ENCODE assay signal across 21 cellular contexts in the genomic region with DNA sequence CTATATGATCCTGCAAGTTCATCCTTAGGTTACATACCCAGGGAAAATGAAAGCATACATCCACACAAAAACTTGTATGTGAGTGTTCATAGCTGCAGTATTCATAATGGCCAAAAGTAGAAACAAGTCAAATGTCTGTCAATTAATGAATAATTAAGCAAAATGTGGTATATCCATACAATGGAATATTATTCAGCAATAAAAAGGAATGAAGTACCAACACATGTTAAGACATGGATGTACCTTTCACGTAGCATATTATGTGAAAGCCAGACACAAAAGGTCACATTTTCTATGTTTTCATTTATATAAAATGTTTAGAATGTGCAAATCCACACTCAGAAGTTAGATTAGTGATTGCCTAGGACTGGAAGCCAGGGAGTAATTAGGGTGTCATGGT.
A peak's percentile ranks its signal among the peaks of the same experiment; 100 is the strongest.
DNase-seq lines count a peak whose midpoint lies in the region; ATAC-seq and TF ChIP-seq lines count a peak whose summit lies in the region.
"Had no signal": no experiment of that assay in that cellular context is flagged by ENCODE, and none has a peak within 500 bp of the region (broad histone marks: within the 10 kb centered on the region; RNA-seq: fewer than 3 reads in every experiment).

No MANE protein-coding gene starts in this region.

- peaks cover 20% of the 10 kb centered on the region for H3K4me1 ChIP-seq in CD4-positive, alpha-beta memory T cell (ENCODE audit: insufficient read depth, low read length)

- H3K4me1 Mint-ChIP-seq in activated naive CD4-positive, alpha-beta T cell treated with anti-CD3 and anti-CD28 coated beads, Interleukin-2, amount 50 U/mL, for 24 hours = peaks cover 17% of the 10 kb centered on the region
- no peaks in the 10 kb centered on the region for H3K4me1 Mint-ChIP-seq in activated T-helper 17 cell treated with anti-CD3 and anti-CD28 coated beads, Interleukin-2, amount 50 U/mL, for 72 hours
- H3K4me1 Mint-ChIP-seq in naive thymus-derived CD8-positive, alpha-beta T cell = peaks cover 33 to 69% (median 46%) of the 10 kb centered on the region in 4 donors
- H3K4me1 Mint-ChIP-seq in CD4-positive, alpha-beta memory T cell = peaks cover 8 to 48% (median 12%) of the 10 kb centered on the region in 4 donors
- H3K4me1 Mint-ChIP-seq: IgD-negative memory B cell had no signal

- DNase-seq in activated naive CD4-positive, alpha-beta T cell (lab: John Stamatoyannopoulos, UW) = no peak
- DNase-seq in naive thymus-derived CD8-positive, alpha-beta T cell = no peak
- no peak for DNase-seq in CD4-positive, alpha-beta memory T cell
- DNase-seq in lower leg skin (ENCODE audit: low spot score in 2 of 2) = no peak
- DNase-seq: DMS153, Karpas-422, NCI-H1092, NCI-H1417 treated with DMSO at 0.1 percent for 48 hours, NCI-H1694 treated with DMSO at 0.1 percent for 48 hours, NCI-H2081, NCI-H226, NCI-H510A, SHP77 had no signal

- no peak for ATAC-seq in activated T-helper 17 cell treated with anti-CD3 and anti-CD28 coated beads, Interleukin-2, amount 50 U/mL, for 72 hours (replicated peaks)
- no peak for ATAC-seq in naive thymus-derived CD8-positive, alpha-beta T cell
- ATAC-seq: HCT116, Panc1 had no signal

- H3K9me3 Mint-ChIP-seq in activated naive CD4-positive, alpha-beta T cell treated with anti-CD3 and anti-CD28 coated beads, Interleukin-2, amount 50 U/mL, for 24 hours = peaks cover 13% of the 10 kb centered on the region
- no peaks in the 10 kb centered on the region for H3K9me3 Mint-ChIP-seq in activated T-helper 17 cell treated with anti-CD3 and anti-CD28 coated beads, Interleukin-2, amount 50 U/mL, for 72 hours
- peaks cover 0 to 79% (median 0%) of the 10 kb centered on the region in 9 donors for H3K9me3 Mint-ChIP-seq in naive thymus-derived CD8-positive, alpha-beta T cell
- peaks cover 0 to 62% (median 25%) of the 10 kb centered on the region in 8 donors for H3K9me3 Mint-ChIP-seq in CD4-positive, alpha-beta memory T cell

- H3K27me3 Mint-ChIP-seq in activated naive CD4-positive, alpha-beta T cell treated with anti-CD3 and anti-CD28 coated beads, Interleukin-2, amount 50 U/mL, for 24 hours = peaks cover 5% of the 10 kb centered on the region
- no peaks in the 10 kb centered on the region for H3K27me3 Mint-ChIP-seq in activated T-helper 17 cell treated with anti-CD3 and anti-CD28 coated beads, Interleukin-2, amount 50 U/mL, for 72 hours
- peaks cover 0 to 2% (median 0%) of the 10 kb centered on the region in 5 donors for H3K27me3 Mint-ChIP-seq in naive thymus-derived CD8-positive, alpha-beta T cell
- peaks cover 2 to 5% of the 10 kb centered on the region in 2 donors for H3K27me3 Mint-ChIP-seq in CD4-positive, alpha-beta memory T cell

- 88 to 92% methylated on average over 1 of the region's 1 CpG for WGBS in lower leg skin, 2 donors

- peaks cover 10% of the 10 kb centered on the region for H3K36me3 Mint-ChIP-seq in activated naive CD4-positive, alpha-beta T cell treated with anti-CD3 and anti-CD28 coated beads, Interleukin-2, amount 50 U/mL, for 24 hours
- no peaks in the 10 kb centered on the region for H3K36me3 Mint-ChIP-seq in activated T-helper 17 cell treated with anti-CD3 and anti-CD28 coated beads, Interleukin-2, amount 50 U/mL, for 72 hours (ENCODE audit: low read depth)
- H3K36me3 Mint-ChIP-seq in naive thymus-derived CD8-positive, alpha-beta T cell = peaks cover 0 to 20% (median 0%) of the 10 kb centered on the region in 3 donors
- peaks cover 1 to 3% of the 10 kb centered on the region in 2 donors for H3K36me3 Mint-ChIP-seq in CD4-positive, alpha-beta memory T cell
- H3K36me3 Mint-ChIP-seq: IgD-negative memory B cell had no signal

- peak overlapping the region; percentile 3 for H3K4me3 Mint-ChIP-seq in activated naive CD4-positive, alpha-beta T cell treated with anti-CD3 and anti-CD28 coated beads, Interleukin-2, amount 50 U/mL, for 24 hours
- H3K4me3 Mint-ChIP-seq in activated T-helper 17 cell treated with anti-CD3 and anti-CD28 coated beads, Interleukin-2, amount 50 U/mL, for 72 hours = peak overlapping the region; percentile 48
- H3K4me3 Mint-ChIP-seq in naive thymus-derived CD8-positive, alpha-beta T cell = peak overlapping the region in 7 of 10 donors; percentile 56 to 72 (median 59)
- peak overlapping the region in 2 of 8 donors; percentile 5 to 14 for H3K4me3 Mint-ChIP-seq in CD4-positive, alpha-beta memory T cell
- H3K4me3 Mint-ChIP-seq: IgD-negative memory B cell had no signal

- H3K27ac Mint-ChIP-seq in activated naive CD4-positive, alpha-beta T cell treated with anti-CD3 and anti-CD28 coated beads, Interleukin-2, amount 50 U/mL, for 24 hours = peak overlapping the region; percentile 14
- H3K27ac Mint-ChIP-seq in activated T-helper 17 cell treated with anti-CD3 and anti-CD28 coated beads, Interleukin-2, amount 50 U/mL, for 72 hours = peak overlapping the region; percentile 55
- peak overlapping the region in 9 of 10 donors; percentile 63 to 96 (median 86) for H3K27ac Mint-ChIP-seq in naive thymus-derived CD8-positive, alpha-beta T cell
- peak overlapping the region in 2 of 7 donors; percentile 15 to 30 for H3K27ac Mint-ChIP-seq in CD4-positive, alpha-beta memory T cell

- CTCF ChIA-PET in CD4-positive, alpha-beta memory T cell (lab: Charles Lee; ENCODE audit: partially characterized antibody) = interaction anchor here (1.3 to 1.6 kb wide), 2 partner anchors 10 to 97 kb away, joined by 5 to 6 read pairs; no protein-coding TSS in a partner anchor

- TF ChIP-seq CTCF in lower leg skin (IDR thresholded peaks at IDR 0.05) = no peak

- peaks cover 28% of the 10 kb centered on the region for H3K9me3 ChIP-seq in KOPT-K1 (ENCODE audit: insufficient read depth, low read length, poor library complexity, severe bottlenecking)
- no peaks in the 10 kb centered on the region for H3K9me3 ChIP-seq in CD4-positive, alpha-beta memory T cell (ENCODE audit: control insufficient read depth in 1 of 2, low read length in 2 of 2)

- POLR2A ChIA-PET in naive thymus-derived CD8-positive, alpha-beta T cell (lab: Charles Lee) = interaction anchor here (0.5 to 4.0 kb wide), 8 partner anchors 10 to 1528 kb away, joined by 3 to 44 read pairs (median 5); a partner anchor contains a TSS
- POLR2A ChIA-PET in CD4-positive, alpha-beta memory T cell (lab: Charles Lee; ENCODE audit: partially characterized antibody) = interaction anchor here (1.4 to 2.3 kb wide), 5 partner anchors 11 to 252 kb away, joined by 4 to 29 read pairs (median 10); a partner anchor contains a TSS

- H3K27ac ChIP-seq in KOPT-K1 (ENCODE audit: low read depth, low read length, poor library complexity, severe bottlenecking) = peak overlapping the region; percentile 74
- H3K27ac ChIP-seq in CD4-positive, alpha-beta memory T cell (ENCODE audit: low read depth, low read length) = no peak overlapping the region
- H3K27ac ChIP-seq: HL-60, RWPE1 had no signal

- intact Hi-C loops in CD4-positive, alpha-beta memory T cell (cut with micrococcal nuclease) = no loop called here
- intact Hi-C loops in lower leg skin (cut with DNase I; ENCODE audit: low total_unique reads) = no loop called here

- no peak for TF ChIP-seq POLR2A in lower leg skin (IDR thresholded peaks at IDR 0.05)

- H3K36me3 ChIP-seq in KOPT-K1 (ENCODE audit: insufficient read depth, low read length) = 0 out of 2 replicates have a peak, but pooled peaks cover 4% of the 10 kb centered on the region
- H3K36me3 ChIP-seq in CD4-positive, alpha-beta memory T cell (ENCODE audit: insufficient read depth, low read length) = no peaks in the 10 kb centered on the region

- H3K27me3 ChIP-seq in CD4-positive, alpha-beta memory T cell (ENCODE audit: insufficient read depth, low read length) = no peaks in the 10 kb centered on the region

- no peak overlapping the region for H3K4me3 ChIP-seq in CD4-positive, alpha-beta memory T cell (ENCODE audit: low read length in 2 of 2)
- H3K4me3 ChIP-seq in lower leg skin (ENCODE audit: low read depth, poor library complexity, severe bottlenecking) = no peak overlapping the region
